16 cellular contexts compared by ENCODE assay signal in the genomic region with DNA sequence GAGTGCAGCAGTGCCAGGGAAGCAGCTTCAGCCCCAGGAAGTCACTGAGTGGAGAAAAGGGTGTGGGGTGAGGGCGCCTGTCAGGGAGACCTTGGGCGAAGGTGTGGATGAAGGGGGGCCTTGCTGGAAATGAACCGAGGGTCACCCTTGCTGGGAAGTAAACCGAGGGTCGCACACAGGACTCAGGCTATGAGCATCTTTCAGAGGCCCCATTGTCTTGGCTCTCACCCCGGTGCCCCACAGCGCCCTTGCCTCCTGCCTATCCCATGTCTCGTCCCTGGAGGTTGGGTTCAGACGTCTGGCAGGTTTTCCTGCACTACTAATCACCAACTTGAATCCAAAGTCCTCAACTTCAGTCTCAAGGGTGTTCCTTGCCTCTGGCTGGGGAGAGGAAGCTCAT.
"Had no signal": no experiment of that assay in that cellular context is flagged by ENCODE, and none has a peak within 500 bp of the region (broad histone marks: within the 10 kb centered on the region; RNA-seq: fewer than 3 reads in every experiment).

No MANE protein-coding gene starts in this region.

- H3K4me3 ChIP-seq: heart left ventricle, left lung, ovary, suprapubic skin, upper lobe of right lung had no signal

- H3K36me3 Mint-ChIP-seq: activated CD8-positive, alpha-beta memory T cell treated with anti-CD3 and anti-CD28 coated beads, Interleukin-2, amount 10 ng/mL, durations not matched to agents 7 days and 5 days; natural killer cell had no signal

- H3K27ac Mint-ChIP-seq: activated CD8-positive, alpha-beta memory T cell treated with anti-CD3 and anti-CD28 coated beads, Interleukin-2, amount 10 ng/mL, durations not matched to agents 7 days and 5 days had no signal

- H3K27ac ChIP-seq: foreskin keratinocyte, heart left ventricle, left lung, ovary, suprapubic skin, upper lobe of right lung had no signal

- H3K4me3 Mint-ChIP-seq: activated CD8-positive, alpha-beta memory T cell treated with anti-CD3 and anti-CD28 coated beads, Interleukin-2, amount 10 ng/mL, durations not matched to agents 7 days and 5 days; natural killer cell had no signal

- ATAC-seq: activated CD8-positive, alpha-beta memory T cell treated with anti-CD3 and anti-CD28 coated beads, Interleukin-2, amount 10 ng/mL, durations not matched to agents 7 days and 5 days; foreskin keratinocyte; heart left ventricle; left lung; natural killer cell; stimulated activated naive CD8-positive, alpha-beta T cell treated with anti-CD3 and anti-CD28 coated beads, Interleukin-15, Interleukin-2, amounts not matched to agents 100 U/mL and 50 U/mL, for 24 hours; upper lobe of right lung had no signal

- H3K27me3 Mint-ChIP-seq: activated CD8-positive, alpha-beta memory T cell treated with anti-CD3 and anti-CD28 coated beads, Interleukin-2, amount 10 ng/mL, durations not matched to agents 7 days and 5 days had no signal

- H3K9me3 ChIP-seq: heart left ventricle, left lung, ovary, suprapubic skin, upper lobe of right lung had no signal

- H3K36me3 ChIP-seq: heart left ventricle, left lung, ovary, suprapubic skin, upper lobe of right lung had no signal

- H3K9me3 Mint-ChIP-seq: natural killer cell had no signal

- H3K4me1 Mint-ChIP-seq: activated CD8-positive, alpha-beta memory T cell treated with anti-CD3 and anti-CD28 coated beads, Interleukin-2, amount 10 ng/mL, durations not matched to agents 7 days and 5 days had no signal

- H3K27me3 ChIP-seq: ovary had no signal

- DNase-seq: activated CD4-positive, alpha-beta T cell treated with anti-CD3 and anti-CD28 coated beads, Interleukin-2, amount 50 U/mL, for 4 hours; activated CD4-positive, CD25-positive, alpha-beta regulatory T cell treated with anti-CD3 and anti-CD28 coated beads, Interleukin-2, amount 50 U/mL, for 72 hours; activated CD8-positive, alpha-beta memory T cell treated with anti-CD3 and anti-CD28 coated beads, Interleukin-2, amount 10 ng/mL, durations not matched to agents 7 days and 5 days; activated gamma-delta T cell treated with Interleukin-2 at 50 U/mL for 16 hours; activated T-cell treated with anti-CD3 and anti-CD28 coated beads, Interleukin-2, amount 50 U/mL, for 48 hours; cerebellar nuclear complex; foreskin keratinocyte; heart left ventricle; left lung; natural killer cell; ovary; stimulated activated CD4-positive, alpha-beta T cell treated with anti-CD3 and anti-CD28 coated beads, Interleukin-12 subunit alpha, Interleukin-12 subunit beta, amount 100 ng/mL, for 4 hours; stimulated activated naive CD8-positive, alpha-beta T cell treated with anti-CD3 and anti-CD28 coated beads, Interleukin-15, Interleukin-2, amounts not matched to agents 100 U/mL and 50 U/mL, for 24 hours; SW 1271; upper lobe of right lung had no signal

- H3K4me1 ChIP-seq: foreskin keratinocyte, heart left ventricle, left lung, suprapubic skin, upper lobe of right lung had no signal
